Comparison of ENCODE assay signal across 9 cellular contexts in genomic region chr14:37826869-37827268, GRCh38.
"Had no signal": no experiment of that assay in that cellular context is flagged by ENCODE, and none has a peak within 500 bp of the region (broad histone marks: within the 10 kb centered on the region; RNA-seq: fewer than 3 reads in every experiment).

No MANE protein-coding gene starts in this region.

- ATAC-seq: GM23338, HCT116, K562 had no signal

- DNase-seq: H7, HFFc6, IMR-90 had no signal

- H2AFZ ChIP-seq: GM23338 had no signal

- H3K4me3 ChIP-seq: GM23338, HAP-1, K562 had no signal

- H3K27ac ChIP-seq: HL-60 had no signal

- H3K9me3 ChIP-seq: HAP-1 had no signal

- H3K4me1 ChIP-seq: HAP-1 had no signal

- H3K4me2 ChIP-seq: GM23338 had no signal

- FAIRE-seq: H1, K562 had no signal

- H3K36me3 ChIP-seq: HAP-1 had no signal
